ENCODE assay signal across 18 cellular contexts in genomic region chr7:42939457-42940240, GRCh38. TPM values are rescaled to one million over a fixed set of nuclear protein-coding genes. Genes with fewer than 3 reads are reported as not detected.
DNase-seq lines count a peak whose midpoint lies in the region; ATAC-seq and TF ChIP-seq lines count a peak whose summit lies in the region.
"Had no signal": no experiment of that assay in that cellular context is flagged by ENCODE, and none has a peak within 500 bp of the region (broad histone marks: within the 10 kb centered on the region; RNA-seq: fewer than 3 reads in every experiment).

No MANE protein-coding gene starts in this region.

- DNase-seq in activated CD4-positive, alpha-beta T cell treated with anti-CD3 and anti-CD28 coated beads, Interleukin-2, amount 10 ng/mL, durations not matched to agents 7 days and 5 days = no peak
- DNase-seq in activated CD4-positive, alpha-beta T cell treated with anti-CD3 and anti-CD28 coated beads, Interleukin-2, amount 50 U/mL, for 4 hours = no peak
- no peak for DNase-seq in CD4-positive, alpha-beta memory T cell
- no peak for DNase-seq in central memory CD8-positive, alpha-beta T cell (ENCODE audit: low spot score in 2 of 2)
- DNase-seq in DMS153 treated with DMSO at 0.1 percent for 48 hours (lab: John Stamatoyannopoulos, UW; ENCODE audit: unreplicated experiment) = no peak
- DNase-seq in foreskin keratinocyte = no peak
- DNase-seq: dermis blood vessel endothelial cell, DMS79 treated with DMSO at 0.1 percent for 48 hours, NCI-H1105, NCI-H526 treated with DMSO at 0.1 percent for 48 hours, nephron progenitor cell, Right ventricle myocardium superior had no signal

- TF ChIP-seq CTCF in foreskin keratinocyte (conservative IDR thresholded peaks at IDR 0.05) = no peak

- H3K36me3 Mint-ChIP-seq in activated CD4-positive, alpha-beta T cell treated with anti-CD3 and anti-CD28 coated beads, Interleukin-2, amount 10 ng/mL, durations not matched to agents 7 days and 5 days (ENCODE audit: low read depth) = peaks cover 28% of the 10 kb centered on the region
- H3K36me3 Mint-ChIP-seq in CD4-positive, alpha-beta memory T cell = peaks cover 20 to 44% of the 10 kb centered on the region in 2 donors
- H3K36me3 Mint-ChIP-seq in central memory CD8-positive, alpha-beta T cell (ENCODE audit: insufficient read depth) = peaks cover 27% of the 10 kb centered on the region

- H3K27me3 ChIP-seq in CD4-positive, alpha-beta memory T cell (ENCODE audit: insufficient read depth, low read length) = no peaks in the 10 kb centered on the region
- H3K27me3 ChIP-seq in foreskin keratinocyte = no peaks in the 10 kb centered on the region
- H3K27me3 ChIP-seq: tibial nerve had no signal

- H3K27ac ChIP-seq in CD4-positive, alpha-beta memory T cell (ENCODE audit: low read depth, low read length) = no peak overlapping the region
- H3K27ac ChIP-seq in foreskin keratinocyte = no peak overlapping the region
- H3K27ac ChIP-seq: C4-2B, epithelial cell of prostate, tibial nerve had no signal

- H3K4me3 ChIP-seq in CD4-positive, alpha-beta memory T cell (ENCODE audit: low read length in 2 of 2) = no peak overlapping the region
- H3K4me3 ChIP-seq: tibial nerve had no signal

- intact Hi-C loops in CD4-positive, alpha-beta memory T cell (cut with micrococcal nuclease) = loop anchor here (2.0 kb wide), 1 partner anchor 321 kb away; no protein-coding TSS in a partner anchor

- no peaks in the 10 kb centered on the region for H3K9me3 Mint-ChIP-seq in activated CD4-positive, alpha-beta T cell treated with anti-CD3 and anti-CD28 coated beads, Interleukin-2, amount 10 ng/mL, durations not matched to agents 7 days and 5 days
- no peaks in the 10 kb centered on the region for H3K9me3 Mint-ChIP-seq in CD4-positive, alpha-beta memory T cell
- H3K9me3 Mint-ChIP-seq in central memory CD8-positive, alpha-beta T cell = no peaks in the 10 kb centered on the region
- H3K9me3 Mint-ChIP-seq: nephron progenitor cell had no signal

- H3K4me3 Mint-ChIP-seq in activated CD4-positive, alpha-beta T cell treated with anti-CD3 and anti-CD28 coated beads, Interleukin-2, amount 10 ng/mL, durations not matched to agents 7 days and 5 days = peak overlapping the region; percentile 9
- H3K4me3 Mint-ChIP-seq in CD4-positive, alpha-beta memory T cell = peak overlapping the region in 3 of 8 donors; percentile 2 to 59 (median 39)
- H3K4me3 Mint-ChIP-seq in central memory CD8-positive, alpha-beta T cell = no peak overlapping the region
- H3K4me3 Mint-ChIP-seq: nephron progenitor cell had no signal

- POLR2A ChIA-PET in activated CD4-positive, alpha-beta T cell treated with anti-CD3 and anti-CD28 coated beads, Interleukin-2, amount 10 ng/mL, durations not matched to agents 7 days and 5 days (lab: Charles Lee) = no interaction called here
- POLR2A ChIA-PET in CD4-positive, alpha-beta memory T cell (lab: Charles Lee; ENCODE audit: partially characterized antibody) = interaction anchor here (0.6 kb wide), 1 partner anchor 1142 kb away, joined by 3 read pairs; no protein-coding TSS in a partner anchor

- H3K4me1 Mint-ChIP-seq in activated CD4-positive, alpha-beta T cell treated with anti-CD3 and anti-CD28 coated beads, Interleukin-2, amount 10 ng/mL, durations not matched to agents 7 days and 5 days = peaks cover 25% of the 10 kb centered on the region
- H3K4me1 Mint-ChIP-seq in CD4-positive, alpha-beta memory T cell = peaks cover 15 to 24% (median 17%) of the 10 kb centered on the region in 4 donors
- peaks cover 7% of the 10 kb centered on the region for H3K4me1 Mint-ChIP-seq in central memory CD8-positive, alpha-beta T cell
- H3K4me1 Mint-ChIP-seq: nephron progenitor cell had no signal

- CTCF ChIA-PET in activated CD4-positive, alpha-beta T cell treated with anti-CD3 and anti-CD28 coated beads, Interleukin-2, amount 10 ng/mL, durations not matched to agents 7 days and 5 days (lab: Charles Lee) = interaction anchor here (0.6 kb wide), 1 partner anchor 9 kb away, joined by 3 read pairs; no protein-coding TSS in a partner anchor
- CTCF ChIA-PET in CD4-positive, alpha-beta memory T cell (lab: Charles Lee; ENCODE audit: partially characterized antibody) = interaction anchor here (1.3 to 3.8 kb wide), 6 partner anchors 14 to 899 kb away, joined by 3 to 19 read pairs (median 6); no protein-coding TSS in a partner anchor

- peak overlapping the region; percentile 26 for H3K27ac Mint-ChIP-seq in activated CD4-positive, alpha-beta T cell treated with anti-CD3 and anti-CD28 coated beads, Interleukin-2, amount 10 ng/mL, durations not matched to agents 7 days and 5 days
- H3K27ac Mint-ChIP-seq in CD4-positive, alpha-beta memory T cell = peak overlapping the region; percentile 1 to 90 (median 48)
- peak overlapping the region; percentile 52 for H3K27ac Mint-ChIP-seq in central memory CD8-positive, alpha-beta T cell (ENCODE audit: low read depth)
- H3K27ac Mint-ChIP-seq: nephron progenitor cell, progenitor cell of endocrine pancreas had no signal

- no peaks in the 10 kb centered on the region for H3K27me3 Mint-ChIP-seq in activated CD4-positive, alpha-beta T cell treated with anti-CD3 and anti-CD28 coated beads, Interleukin-2, amount 10 ng/mL, durations not matched to agents 7 days and 5 days
- no peaks in the 10 kb centered on the region for H3K27me3 Mint-ChIP-seq in CD4-positive, alpha-beta memory T cell
- no peaks in the 10 kb centered on the region for H3K27me3 Mint-ChIP-seq in central memory CD8-positive, alpha-beta T cell
- H3K27me3 Mint-ChIP-seq: progenitor cell of endocrine pancreas had no signal

- peak; percentile 42 for ATAC-seq in HG02798 (IDR thresholded peaks at IDR 0.05; ENCODE audit: poor library complexity, unreplicated experiment)
- no peak for ATAC-seq in central memory CD8-positive, alpha-beta T cell (replicated peaks; ENCODE audit: extremely low read depth, poor library complexity, severe bottlenecking)
- no peak for ATAC-seq in HG03097 (IDR thresholded peaks at IDR 0.05; ENCODE audit: low FRiP score, unreplicated experiment)
- no peak for ATAC-seq in foreskin keratinocyte

- no peaks in the 10 kb centered on the region for H3K4me1 ChIP-seq in CD4-positive, alpha-beta memory T cell (ENCODE audit: insufficient read depth, low read length)
- H3K4me1 ChIP-seq in foreskin keratinocyte = no peaks in the 10 kb centered on the region

- peaks cover 26% of the 10 kb centered on the region for H3K36me3 ChIP-seq in CD4-positive, alpha-beta memory T cell (ENCODE audit: insufficient read depth, low read length)

- no peaks in the 10 kb centered on the region for H3K9me3 ChIP-seq in CD4-positive, alpha-beta memory T cell (ENCODE audit: control insufficient read depth in 1 of 2, low read length in 2 of 2)
- H3K9me3 ChIP-seq: tibial nerve had no signal

RNA-seq across cellular contexts. Expression of gene MRPL32, which starts 7.5 kb away (rescaled TPM):
- total RNA-seq in activated CD4-positive, alpha-beta T cell treated with anti-CD3 and anti-CD28 coated beads, Interleukin-2, amount 10 ng/mL, durations not matched to agents 7 days and 5 days = 10 to 100 TPM; 50.2 to 50.3 TPM
- 10 to 100 TPM; 48.4 to 49.1 TPM for total RNA-seq in CD4-positive, alpha-beta memory T cell
- 10 to 100 TPM; 42.5 to 53.3 TPM for polyA plus RNA-seq in CD4-positive, alpha-beta memory T cell
- 92.8 and 104 TPM in 2 replicates for total RNA-seq in foreskin keratinocyte
- 99.4 and 114 TPM in 2 replicates for polyA plus RNA-seq in foreskin keratinocyte

RNA-seq across cellular contexts. Expression of gene PSMA2, which starts 7.7 kb away (rescaled TPM):
- total RNA-seq in activated CD4-positive, alpha-beta T cell treated with anti-CD3 and anti-CD28 coated beads, Interleukin-2, amount 10 ng/mL, durations not matched to agents 7 days and 5 days = 100 to 1,000 TPM; 104 to 127 TPM
- total RNA-seq in CD4-positive, alpha-beta memory T cell = 10 to 100 TPM; 35.6 to 43.5 TPM
- 100 to 1,000 TPM; 245 to 353 TPM for polyA plus RNA-seq in CD4-positive, alpha-beta memory T cell
- total RNA-seq in foreskin keratinocyte = 180 and 185 TPM in 2 replicates
- 290 and 305 TPM in 2 replicates for polyA plus RNA-seq in foreskin keratinocyte

RNA-seq across cellular contexts. Expression of gene C7orf25, which starts 27.8 kb away (rescaled TPM):
- total RNA-seq in activated CD4-positive, alpha-beta T cell treated with anti-CD3 and anti-CD28 coated beads, Interleukin-2, amount 10 ng/mL, durations not matched to agents 7 days and 5 days = 1 to 10 TPM; 3.0 to 5.1 TPM
- total RNA-seq in CD4-positive, alpha-beta memory T cell = 1 to 10 TPM; 8.8 to 9.2 TPM
- 1 to 10 TPM; 1.6 to 4.0 TPM for polyA plus RNA-seq in CD4-positive, alpha-beta memory T cell
- total RNA-seq in foreskin keratinocyte = 3.4 and 4.3 TPM in 2 replicates
- 1.0 and 1.1 TPM in 2 replicates for polyA plus RNA-seq in foreskin keratinocyte
